Comparison of ENCODE assay signal across 8 cellular contexts in genomic region chr11:3859373-3859881, GRCh38. TPM values are rescaled to one million over a fixed set of nuclear protein-coding genes. Genes with fewer than 3 reads are reported as not detected.
DNase-seq lines count a peak whose midpoint lies in the region; ATAC-seq and TF ChIP-seq lines count a peak whose summit lies in the region.

No MANE protein-coding gene starts in this region.

- H3K36me3 ChIP-seq in Peyer's patch, result no peaks in the 10 kb centered on the region

- TF ChIP-seq POLR2A in Peyer's patch (IDR thresholded peaks at IDR 0.05), result no peak

- no peaks in the 10 kb centered on the region for H3K9me3 Mint-ChIP-seq in activated naive CD8-positive, alpha-beta T cell (ENCODE audit: low read depth)
- no peaks in the 10 kb centered on the region for H3K9me3 Mint-ChIP-seq in neural crest cell

- H3K27me3 ChIP-seq in Peyer's patch, result no peaks in the 10 kb centered on the region

- peak; percentile 34 for DNase-seq in stimulated activated CD4-positive, alpha-beta T cell treated with anti-CD3 and anti-CD28 coated beads, Interleukin-15, amount 100 ng/mL, for 24 hours
- DNase-seq in stimulated activated CD4-positive, alpha-beta T cell treated with anti-CD3 and anti-CD28 coated beads, Interleukin-2, amount 100 ng/mL, for 48 hours, result no peak
- no peak for DNase-seq in neural crest cell (ENCODE audit: low read depth, low spot score)
- DNase-seq in Peyer's patch, result no peak
- no peak for DNase-seq in SIG-M5 (lab: John Stamatoyannopoulos, UW)

- peaks cover 6 to 53% (median 38%) of the 10 kb centered on the region in 4 donors for H3K4me1 ChIP-seq in Peyer's patch

- H3K27me3 Mint-ChIP-seq in activated naive CD8-positive, alpha-beta T cell, result no peaks in the 10 kb centered on the region
- no peaks in the 10 kb centered on the region for H3K27me3 Mint-ChIP-seq in neural crest cell (ENCODE audit: low read depth)

- no peak for TF ChIP-seq CTCF in neural crest cell (conservative IDR thresholded peaks at IDR 0.05)
- no peak for TF ChIP-seq CTCF in Peyer's patch (IDR thresholded peaks at IDR 0.05)

- H3K27ac ChIP-seq in Peyer's patch, result peak overlapping the region in 1 of 4 donors; percentile 11

- peak overlapping the region; percentile 96 for H3K27ac Mint-ChIP-seq in activated naive CD8-positive, alpha-beta T cell
- H3K27ac Mint-ChIP-seq in neural crest cell (ENCODE audit: unreplicated experiment), result no peak overlapping the region

- H3K4me3 ChIP-seq in Peyer's patch, result peak overlapping the region in 2 of 4 donors; percentile 19 to 20

- H3K36me3 Mint-ChIP-seq in activated naive CD8-positive, alpha-beta T cell, result peaks cover 3% of the 10 kb centered on the region
- H3K36me3 Mint-ChIP-seq in neural crest cell (ENCODE audit: low read depth), result no peaks in the 10 kb centered on the region

- H3K4me3 Mint-ChIP-seq in activated naive CD8-positive, alpha-beta T cell, result peak overlapping the region; percentile 90
- peak overlapping the region; percentile 53 for H3K4me3 Mint-ChIP-seq in neural crest cell

- H3K9me3 ChIP-seq in Peyer's patch, result no peaks in the 10 kb centered on the region

- H3K4me1 Mint-ChIP-seq in activated naive CD8-positive, alpha-beta T cell (ENCODE audit: low read depth), result peaks cover 78% of the 10 kb centered on the region
- H3K4me1 Mint-ChIP-seq in neural crest cell, result peaks cover 39% of the 10 kb centered on the region

- peak; percentile 27 for ATAC-seq in HG03439 (IDR thresholded peaks at IDR 0.05; ENCODE audit: unreplicated experiment)
- ATAC-seq in GM19324 (IDR thresholded peaks at IDR 0.05; ENCODE audit: low FRiP score, unreplicated experiment), result no peak

RNA-seq across cellular contexts. Expression of gene STIM1, which starts 4.0 kb away (rescaled TPM):
- total RNA-seq in neural crest cell, result 22.3 and 24.4 TPM in 2 replicates
- total RNA-seq in Peyer's patch, result 100 to 1,000 TPM in 1 of 4 donors, 10 to 100 TPM in 3; 36.3 to 158 (median 46.1) TPM

RNA-seq across cellular contexts. Expression of gene RHOG, which starts 18.7 kb away (rescaled TPM):
- total RNA-seq in neural crest cell, result 24.8 and 25.0 TPM in 2 replicates
- 10 to 100 TPM; 33.8 to 83.0 (median 67.0) TPM for total RNA-seq in Peyer's patch

RNA-seq across cellular contexts. Expression of gene PGAP2, which starts 51.1 kb away (rescaled TPM):
- 34.8 and 39.5 TPM in 2 replicates for total RNA-seq in neural crest cell
- 10 to 100 TPM in 3 of 4 donors, 1 to 10 TPM in 1; 9.1 to 67.2 (median 53.7) TPM for total RNA-seq in Peyer's patch
